In genomic region chr16:88014201-88014781, GRCh38 we compare ENCODE assay signal across 14 cellular contexts.
DNase-seq lines count a peak whose midpoint lies in the region; ATAC-seq and TF ChIP-seq lines count a peak whose summit lies in the region.
"Had no signal": no experiment of that assay in that cellular context is flagged by ENCODE, and none has a peak within 500 bp of the region (broad histone marks: within the 10 kb centered on the region; RNA-seq: fewer than 3 reads in every experiment).

No MANE protein-coding gene starts in this region.

- H3K27ac Mint-ChIP-seq in GM23338 = peak overlapping the region; percentile 61; the same call in 1 of the 2 replicates
- peak overlapping the region; percentile 66 for H3K27ac Mint-ChIP-seq in activated T-helper 17 cell treated with anti-CD3 and anti-CD28 coated beads, Interleukin-2, amount 50 U/mL, for 72 hours
- H3K27ac Mint-ChIP-seq in stimulated activated effector memory CD8-positive, alpha-beta T cell treated with anti-CD3 and anti-CD28 coated beads, Interleukin-12 subunit alpha, Interleukin-12 subunit beta, amount 100 ng/mL, for 72 hours = peak overlapping the region; percentile 81
- H3K27ac Mint-ChIP-seq: activated T-helper 1 cell treated with anti-CD3 and anti-CD28 coated beads, Interleukin-12 subunit alpha, Interleukin-12 subunit beta, Interleukin-2, Interleukin-4 antibody, amounts not matched to agents 30 ng/mL and 10 ng/mL and 1 ng/mL, durations not matched to agents 14 hours and 24 hours and 36 hours; T-cell had no signal

- H3K79me2 ChIP-seq in GM23338 (replicated peaks; ENCODE audit: insufficient read depth) = peaks cover 6% of the 10 kb centered on the region; the same call in 1 of the 2 replicates
- peaks cover 2% of the 10 kb centered on the region for H3K79me2 ChIP-seq in hepatocyte

- intact Hi-C loops in A673 (cut with micrococcal nuclease; ENCODE audit: unreplicated experiment) = no loop called here

- peaks cover 13% of the 10 kb centered on the region for H3K27me3 Mint-ChIP-seq in GM23338 (ENCODE audit: insufficient read depth, low read depth, poor library complexity)
- H3K27me3 Mint-ChIP-seq in activated T-helper 17 cell treated with anti-CD3 and anti-CD28 coated beads, Interleukin-2, amount 50 U/mL, for 72 hours = no peaks in the 10 kb centered on the region
- H3K27me3 Mint-ChIP-seq: activated CD4-positive, alpha-beta T cell treated with anti-CD3 and anti-CD28 coated beads, Interleukin-2, amount 10 ng/mL, durations not matched to agents 7 days and 5 days; T-cell had no signal

- no peaks in the 10 kb centered on the region for H3K4me1 ChIP-seq in GM23338 (ENCODE audit: insufficient read depth)
- H3K4me1 ChIP-seq in hepatocyte (ENCODE audit: insufficient read depth) = peaks cover 9% of the 10 kb centered on the region
- no peaks in the 10 kb centered on the region for H3K4me1 ChIP-seq in A673 (ENCODE audit: insufficient read depth, low read length, poor library complexity, severe bottlenecking)

- H3K9me3 ChIP-seq in hepatocyte (ENCODE audit: low read depth) = no peaks in the 10 kb centered on the region
- H3K9me3 ChIP-seq in A673 (ENCODE audit: low read depth, low read length, poor library complexity, severe bottlenecking) = no peaks in the 10 kb centered on the region

- ATAC-seq in GM23338 = no peak
- no peak for ATAC-seq in activated T-helper 17 cell treated with anti-CD3 and anti-CD28 coated beads, Interleukin-2, amount 50 U/mL, for 72 hours (replicated peaks)
- ATAC-seq in stimulated activated effector memory CD8-positive, alpha-beta T cell treated with anti-CD3 and anti-CD28 coated beads, Interleukin-12 subunit alpha, Interleukin-12 subunit beta, amount 100 ng/mL, for 72 hours = no peak
- ATAC-seq: T-cell had no signal

- peaks cover 50% of the 10 kb centered on the region for H3K36me3 Mint-ChIP-seq in GM23338 (ENCODE audit: low read depth)
- H3K36me3 Mint-ChIP-seq in activated T-helper 17 cell treated with anti-CD3 and anti-CD28 coated beads, Interleukin-2, amount 50 U/mL, for 72 hours (ENCODE audit: low read depth) = peaks cover 66% of the 10 kb centered on the region
- H3K36me3 Mint-ChIP-seq in stimulated activated effector memory CD8-positive, alpha-beta T cell treated with anti-CD3 and anti-CD28 coated beads, Interleukin-12 subunit alpha, Interleukin-12 subunit beta, amount 100 ng/mL, for 72 hours = peaks cover 38% of the 10 kb centered on the region

- peaks cover 24% of the 10 kb centered on the region for H3K4me1 Mint-ChIP-seq in GM23338
- peaks cover 4% of the 10 kb centered on the region for H3K4me1 Mint-ChIP-seq in activated T-helper 17 cell treated with anti-CD3 and anti-CD28 coated beads, Interleukin-2, amount 50 U/mL, for 72 hours
- H3K4me1 Mint-ChIP-seq in stimulated activated effector memory CD8-positive, alpha-beta T cell treated with anti-CD3 and anti-CD28 coated beads, Interleukin-12 subunit alpha, Interleukin-12 subunit beta, amount 100 ng/mL, for 72 hours = peaks cover 7% of the 10 kb centered on the region
- H3K4me1 Mint-ChIP-seq: activated CD4-positive, alpha-beta T cell treated with anti-CD3 and anti-CD28 coated beads, Interleukin-2, amount 10 ng/mL, durations not matched to agents 7 days and 5 days had no signal

- no peak overlapping the region for H3K4me3 Mint-ChIP-seq in GM23338
- H3K4me3 Mint-ChIP-seq in activated T-helper 17 cell treated with anti-CD3 and anti-CD28 coated beads, Interleukin-2, amount 50 U/mL, for 72 hours = no peak overlapping the region
- no peak overlapping the region for H3K4me3 Mint-ChIP-seq in stimulated activated effector memory CD8-positive, alpha-beta T cell treated with anti-CD3 and anti-CD28 coated beads, Interleukin-12 subunit alpha, Interleukin-12 subunit beta, amount 100 ng/mL, for 72 hours
- H3K4me3 Mint-ChIP-seq: activated CD4-positive, alpha-beta T cell treated with anti-CD3 and anti-CD28 coated beads, Interleukin-2, amount 10 ng/mL, durations not matched to agents 7 days and 5 days; activated T-helper 1 cell treated with anti-CD3 and anti-CD28 coated beads, Interleukin-12 subunit alpha, Interleukin-12 subunit beta, Interleukin-2, Interleukin-4 antibody, amounts not matched to agents 30 ng/mL and 10 ng/mL and 1 ng/mL, durations not matched to agents 14 hours and 24 hours and 36 hours; T-cell had no signal

- CTCF ChIA-PET in A673 (lab: Charles Lee) = no interaction called here

- H2AFZ ChIP-seq in GM23338 = no peak overlapping the region
- H2AFZ ChIP-seq in hepatocyte = no peak overlapping the region

- H3K36me3 ChIP-seq in GM23338 (ENCODE audit: insufficient read depth) (no peaks in the 10 kb centered on the region), hepatocyte (replicated peaks; ENCODE audit: insufficient read depth, low read depth) (no peaks in the 10 kb centered on the region), A673 (ENCODE audit: insufficient read depth, low read length, poor library complexity, severe bottlenecking) (no peaks in the 10 kb centered on the region)
- H3K36me3 ChIP-seq: cardiac muscle cell had no signal

- POLR2A ChIA-PET in A673 (lab: Charles Lee; ENCODE audit: low non-redundant PET) = no interaction called here

- H3F3A ChIP-seq in GM23338 (replicated peaks; ENCODE audit: low read depth) = no peaks in the 10 kb centered on the region

- H3K27ac ChIP-seq in GM23338 (ENCODE audit: low read depth) = no peak overlapping the region
- H3K27ac ChIP-seq in hepatocyte = peak overlapping the region; percentile 72
- no peak overlapping the region for H3K27ac ChIP-seq in A673 (ENCODE audit: low read depth, low read length, poor library complexity, severe bottlenecking)
- H3K27ac ChIP-seq: epithelial cell of prostate had no signal

- TF ChIP-seq CTCF in GM23338 (conservative IDR thresholded peaks at IDR 0.05; ENCODE audit: low read depth in 2 of 2) (no peak), hepatocyte (IDR thresholded peaks at IDR 0.05; ENCODE audit: poor library complexity) (no peak), A673 (conservative IDR thresholded peaks at IDR 0.05; ENCODE audit: low read depth, low read length) (no peak)

- WGBS in hepatocyte (ENCODE audit: low lambda C conversion rate, missing lambda C conversion rate) = 61% methylated on average over 11 of the region's 11 CpGs

- H3K4me3 ChIP-seq in GM23338 (no peak overlapping the region), hepatocyte (no peak overlapping the region), A673 (ENCODE audit: low read depth, low read length, poor library complexity, severe bottlenecking) (no peak overlapping the region)
- H3K4me3 ChIP-seq: cardiac muscle cell had no signal

- no peaks in the 10 kb centered on the region for H3K9me2 ChIP-seq in GM23338 (ENCODE audit: insufficient read depth)
- no peaks in the 10 kb centered on the region for H3K9me2 ChIP-seq in hepatocyte (replicated peaks; ENCODE audit: insufficient read depth)

- peaks cover 14% of the 10 kb centered on the region for H3K9me3 Mint-ChIP-seq in GM23338
- H3K9me3 Mint-ChIP-seq in activated T-helper 17 cell treated with anti-CD3 and anti-CD28 coated beads, Interleukin-2, amount 50 U/mL, for 72 hours = no peaks in the 10 kb centered on the region
- H3K9me3 Mint-ChIP-seq in stimulated activated effector memory CD8-positive, alpha-beta T cell treated with anti-CD3 and anti-CD28 coated beads, Interleukin-12 subunit alpha, Interleukin-12 subunit beta, amount 100 ng/mL, for 72 hours = no peaks in the 10 kb centered on the region
- H3K9me3 Mint-ChIP-seq: activated CD4-positive, alpha-beta T cell treated with anti-CD3 and anti-CD28 coated beads, Interleukin-2, amount 10 ng/mL, durations not matched to agents 7 days and 5 days; activated T-helper 1 cell treated with anti-CD3 and anti-CD28 coated beads, Interleukin-12 subunit alpha, Interleukin-12 subunit beta, Interleukin-2, Interleukin-4 antibody, amounts not matched to agents 30 ng/mL and 10 ng/mL and 1 ng/mL, durations not matched to agents 14 hours and 24 hours and 36 hours; T-cell had no signal

- H3K4me2 ChIP-seq in GM23338 (no peak overlapping the region), hepatocyte (no peak overlapping the region)

- no TSS peak for BruUV-seq in A673 (replicated peaks; lab: Mats Ljungman, UMichigan)

- DNase-seq in GM23338 (ENCODE audit: low spot score) (no peak), hepatocyte (ENCODE audit: low spot score) (no peak), Ammon's horn (ENCODE audit: low spot score) (no peak), A673 (ENCODE audit: low spot score) (no peak)
- no peak for DNase-seq in stimulated activated effector memory CD8-positive, alpha-beta T cell treated with anti-CD3 and anti-CD28 coated beads, Interleukin-12 subunit alpha, Interleukin-12 subunit beta, amount 100 ng/mL, for 72 hours (ENCODE audit: low spot score in 2 of 2)
- no peak for DNase-seq in stimulated activated CD4-positive, alpha-beta T cell treated with anti-CD3 and anti-CD28 coated beads, Interleukin-2, amount 100 ng/mL, for 48 hours
- DNase-seq: activated CD4-positive, alpha-beta T cell treated with anti-CD3 and anti-CD28 coated beads, Interleukin-2, amount 10 ng/mL, durations not matched to agents 7 days and 5 days; DMS 273 treated with DMSO at 0.1 percent for 48 hours; MV-4-11; T-cell had no signal

- H3K27me3 ChIP-seq in GM23338 (ENCODE audit: insufficient read depth) (no peaks in the 10 kb centered on the region), hepatocyte (no peaks in the 10 kb centered on the region), A673 (replicated peaks; ENCODE audit: insufficient read depth, low read depth, low read length, poor library complexity) (no peaks in the 10 kb centered on the region)
- H3K27me3 ChIP-seq: cardiac muscle cell had no signal

- H4K20me1 ChIP-seq in GM23338 (replicated peaks; ENCODE audit: insufficient read depth) = no peaks in the 10 kb centered on the region
- no peaks in the 10 kb centered on the region for H4K20me1 ChIP-seq in hepatocyte (ENCODE audit: insufficient read depth, poor library complexity, severe bottlenecking)

TF ChIP-seq in GM23338, 12 proteins besides CTCF, POLR2A, EP300 and RAD21 (continues in another document):
- no peak for TF ChIP-seq ETS1 (IDR thresholded peaks at IDR 0.05)
